ENCODE assay signal across 18 cellular contexts in genomic region chr3:87615506-87615905, GRCh38.
DNase-seq lines count a peak whose midpoint lies in the region; ATAC-seq, FAIRE-seq and TF ChIP-seq lines count a peak whose summit lies in the region.
"Had no signal": no experiment of that assay in that cellular context is flagged by ENCODE, and none has a peak within 500 bp of the region (broad histone marks: within the 10 kb centered on the region; RNA-seq: fewer than 3 reads in every experiment).

No MANE protein-coding gene starts in this region.

- no peak overlapping the region for H3K27ac Mint-ChIP-seq in H9
- H3K27ac Mint-ChIP-seq in activated T-helper 2 cell treated with anti-CD3 and anti-CD28 coated beads, Interferon-gamma antibody, Interleukin-2, Interleukin-4, amounts not matched to agents 10 μg/mL and 5 μg/mL and 100 μg/mL, durations not matched to agents 14 hours and 24 hours and 36 hours, result no peak overlapping the region
- H3K27ac Mint-ChIP-seq: CD4-positive, alpha-beta T cell had no signal

- FAIRE-seq in GM12878 (lab: Jason Lieb, UNC), result no peak
- FAIRE-seq: A549, D721Med, GM12891 had no signal

- H2AFZ ChIP-seq in H9 (ENCODE audit: low read length), result no peak overlapping the region
- no peak overlapping the region for H2AFZ ChIP-seq in GM12878 (ENCODE audit: control insufficient read depth, low read depth, low read length)
- H2AFZ ChIP-seq: GM23248 had no signal

- H3K4me3 ChIP-seq in GM12878 (no peak overlapping the region), gastrocnemius medialis (no peak overlapping the region)
- H3K4me3 ChIP-seq: A549, GM23248 had no signal

- H3K27ac ChIP-seq in H9 (ENCODE audit: insufficient read length, low read depth, low read length) (no peak overlapping the region), GM12878 (ENCODE audit: control insufficient read depth, insufficient read depth) (no peak overlapping the region), gastrocnemius medialis (no peak overlapping the region)
- H3K27ac ChIP-seq: 22Rv1, A549, C4-2B, GM23248 had no signal

- H3K36me3 ChIP-seq in GM12878 (ENCODE audit: control insufficient read depth in 2 of 2, insufficient read depth in 2 of 2, low read length in 1 of 2), result no peaks in the 10 kb centered on the region
- no peaks in the 10 kb centered on the region for H3K36me3 ChIP-seq in gastrocnemius medialis

- H3K23me2 ChIP-seq in H9 (ENCODE audit: insufficient read length, low read depth, low read length, poor library complexity, severe bottlenecking), result no peaks in the 10 kb centered on the region

- ATAC-seq in GM12878 (no peak), gastrocnemius medialis (no peak)
- ATAC-seq: A549 had no signal

- POLR2A ChIA-PET in GM12878 (lab: Charles Lee), result no interaction called here

- H3K36me3 Mint-ChIP-seq in H9 (ENCODE audit: insufficient read depth in 1 of 3, low read depth in 3 of 3), result peaks cover 12 to 29% (median 25%) of the 10 kb centered on the region in 3 experiments
- H3K36me3 Mint-ChIP-seq in activated T-helper 2 cell treated with anti-CD3 and anti-CD28 coated beads, Interferon-gamma antibody, Interleukin-2, Interleukin-4, amounts not matched to agents 10 μg/mL and 5 μg/mL and 100 μg/mL, durations not matched to agents 14 hours and 24 hours and 36 hours (ENCODE audit: low read depth), result no peaks in the 10 kb centered on the region

- H3K4me2 ChIP-seq in H9 (ENCODE audit: insufficient read depth, insufficient read length, low read length) (no peak overlapping the region), GM12878 (ENCODE audit: control insufficient read depth, insufficient read depth) (no peak overlapping the region)
- H3K4me2 ChIP-seq: A549 had no signal

- H3K4me3 Mint-ChIP-seq in H9, result no peak overlapping the region
- H3K4me3 Mint-ChIP-seq in activated T-helper 2 cell treated with anti-CD3 and anti-CD28 coated beads, Interferon-gamma antibody, Interleukin-2, Interleukin-4, amounts not matched to agents 10 μg/mL and 5 μg/mL and 100 μg/mL, durations not matched to agents 14 hours and 24 hours and 36 hours (ENCODE audit: low read depth), result no peak overlapping the region
- H3K4me3 Mint-ChIP-seq: CD4-positive, alpha-beta T cell had no signal

- H4K91ac ChIP-seq in H9 (ENCODE audit: insufficient read length, low read depth, low read length), result no peak overlapping the region

- in situ Hi-C loops in GM12878 (cut with MboI) (no loop called here), gastrocnemius medialis (cut with MboI; ENCODE audit: low sequenced_read_pairs in 4 of 4) (no loop called here)

- H2BK5ac ChIP-seq in H9 (ENCODE audit: insufficient read length, low read length), result no peak overlapping the region

- peak overlapping the region; percentile 77 for H4K8ac ChIP-seq in H9 (replicated peaks; ENCODE audit: insufficient read length, low read depth, low read length)

- H3K79me2 ChIP-seq in H9 (ENCODE audit: insufficient read depth, low read length), result no peaks in the 10 kb centered on the region; the same call in 1 of the 2 replicates
- no peaks in the 10 kb centered on the region for H3K79me2 ChIP-seq in GM12878 (ENCODE audit: control insufficient read depth, insufficient read depth, low read length)

- TF ChIP-seq RAD21 in GM12878 (IDR thresholded peaks at IDR 0.05; ENCODE audit: insufficient read depth, low read depth, low read length), result no peak

- H3K4me1 Mint-ChIP-seq in H9, result no peaks in the 10 kb centered on the region
- H3K4me1 Mint-ChIP-seq in activated T-helper 2 cell treated with anti-CD3 and anti-CD28 coated beads, Interferon-gamma antibody, Interleukin-2, Interleukin-4, amounts not matched to agents 10 μg/mL and 5 μg/mL and 100 μg/mL, durations not matched to agents 14 hours and 24 hours and 36 hours (ENCODE audit: low read depth), result no peaks in the 10 kb centered on the region

- no peak overlapping the region for H3K18ac ChIP-seq in H9 (ENCODE audit: insufficient read length, low read depth, low read length)

- H3K4ac ChIP-seq in H9 (ENCODE audit: low read depth, low read length), result no peak overlapping the region

- H2BK15ac ChIP-seq in H9 (ENCODE audit: low read depth, low read length), result no peak overlapping the region

- H2BK12ac ChIP-seq in H9 (ENCODE audit: insufficient read length, low read depth, low read length), result no peak overlapping the region

- H4K5ac ChIP-seq in H9 (ENCODE audit: insufficient read length, low read depth, low read length), result no peak overlapping the region

- H3K9me3 ChIP-seq in H9 (ENCODE audit: control insufficient read depth, low read depth, low read length) (peaks cover 13% of the 10 kb centered on the region), GM12878 (replicated peaks; ENCODE audit: control insufficient read depth, insufficient read depth, low read length) (peaks cover 2% of the 10 kb centered on the region; the same call in 1 of the 3 replicates), gastrocnemius medialis (no peaks in the 10 kb centered on the region)
- H3K9me3 ChIP-seq: Caco-2 had no signal

- WGBS in H9 (ENCODE audit: extremely low coverage, insufficient read length, low lambda C conversion rate), result no CpG with 5 or more reads among the region's 4 CpGs
- 43% methylated on average over 4 of the region's 4 CpGs for WGBS in GM12878 (ENCODE audit: insufficient coverage, insufficient replicate concordance, low lambda C conversion rate, missing lambda C conversion rate)

- RAD21 ChIA-PET in GM12878 (lab: Charles Lee; ENCODE audit: unreplicated experiment), result no interaction called here

- no peak overlapping the region for H2BK120ac ChIP-seq in H9 (ENCODE audit: low read depth, low read length, poor library complexity, severe bottlenecking)

- SMC1A ChIA-PET in GM12878 (lab: Charles Lee; ENCODE audit: uncharacterized antibody, unreplicated experiment), result no interaction called here

- no peaks in the 10 kb centered on the region for H3K4me1 ChIP-seq in H9 (ENCODE audit: insufficient read depth, low read length)
- no peaks in the 10 kb centered on the region for H3K4me1 ChIP-seq in GM12878 (ENCODE audit: control insufficient read depth, insufficient read depth, low read length)
- no peaks in the 10 kb centered on the region for H3K4me1 ChIP-seq in gastrocnemius medialis
- H3K4me1 ChIP-seq: A549, Caco-2 had no signal

- no peak for TF ChIP-seq CTCF in H9 (conservative IDR thresholded peaks at IDR 0.05)
- TF ChIP-seq CTCF in GM12878 (IDR thresholded peaks at IDR 0.05 in 2 of 3, conservative IDR thresholded peaks at IDR 0.05 in 1 of 3; ENCODE audit: control insufficient read depth in 2 of 3, extremely low read depth in 1 of 3, insufficient read depth in 1 of 3, low read depth in 3 of 3, low read length in 3 of 3), result no peak
- TF ChIP-seq CTCF in gastrocnemius medialis (IDR thresholded peaks at IDR 0.05 in 4 of 5, conservative IDR thresholded peaks at IDR 0.05 in 1 of 5), result no peak

- no peak overlapping the region for H3T11ph ChIP-seq in H9 (ENCODE audit: low read length)

- TF ChIP-seq EP300 in GM12878 (IDR thresholded peaks at IDR 0.05; ENCODE audit: borderline replicate concordance in 1 of 2, control insufficient read depth in 1 of 2, low read depth in 2 of 2, low read length in 2 of 2), result no peak

- no peak overlapping the region for H3K14ac ChIP-seq in H9 (ENCODE audit: insufficient read depth, low read length)

- DNase-seq in DMS53 (lab: John Stamatoyannopoulos, UW) (peak; percentile 2), DMS53 treated with DMSO at 0.1 percent for 48 hours (lab: John Stamatoyannopoulos, UW; ENCODE audit: unreplicated experiment) (no peak), H9 (no peak), GM12878 (ENCODE audit: low read depth, low spot score) (no peak), gastrocnemius medialis (no peak)
- DNase-seq in activated CD8-positive, alpha-beta memory T cell treated with anti-CD3 and anti-CD28 coated beads for 24 hours, result no peak
- no peak for DNase-seq in activated T-helper 2 cell treated with anti-CD3 and anti-CD28 coated beads, Interferon-gamma antibody, Interleukin-2, Interleukin-4, amounts not matched to agents 10 μg/mL and 5 μg/mL and 100 μg/mL, durations not matched to agents 14 hours and 24 hours and 36 hours (ENCODE audit: low spot score)
- DNase-seq: AML-193; Caco-2; CD4-positive, alpha-beta T cell; DMS79 treated with DMSO at 0.1 percent for 48 hours; GM23248; H7 had no signal

- no TSS peak for BruUV-seq in GM12878 (replicated peaks; lab: Mats Ljungman, UMichigan)

- intact Hi-C loops in GM12878 (cut with micrococcal nuclease; ENCODE audit: unreplicated experiment), result no loop called here
- intact Hi-C loops in activated T-helper 2 cell treated with anti-CD3 and anti-CD28 coated beads, Interferon-gamma antibody, Interleukin-2, Interleukin-4, amounts not matched to agents 10 μg/mL and 5 μg/mL and 100 μg/mL, durations not matched to agents 14 hours and 24 hours and 36 hours (cut with micrococcal nuclease), result no loop called here
- intact Hi-C loops in gastrocnemius medialis (cut with DNase I; ENCODE audit: low total_unique reads), result no loop called here

- CTCF ChIA-PET in GM12878 (lab: Yijun Ruan, JAX), result no interaction called here

- no peak overlapping the region for H3K56ac ChIP-seq in H9 (ENCODE audit: insufficient read length, low read depth, low read length)

- H3K23ac ChIP-seq in H9 (ENCODE audit: insufficient read length, low read depth, low read length), result no peak overlapping the region

- H3K27me3 Mint-ChIP-seq in H9 (ENCODE audit: low read depth), result no peaks in the 10 kb centered on the region
- no peaks in the 10 kb centered on the region for H3K27me3 Mint-ChIP-seq in activated T-helper 2 cell treated with anti-CD3 and anti-CD28 coated beads, Interferon-gamma antibody, Interleukin-2, Interleukin-4, amounts not matched to agents 10 μg/mL and 5 μg/mL and 100 μg/mL, durations not matched to agents 14 hours and 24 hours and 36 hours (ENCODE audit: low read depth)
- H3K27me3 Mint-ChIP-seq: CD4-positive, alpha-beta T cell had no signal

- no peak overlapping the region for H2BK20ac ChIP-seq in H9 (ENCODE audit: low read depth, low read length, poor library complexity, severe bottlenecking)

- H3K79me1 ChIP-seq in H9 (ENCODE audit: insufficient read depth, low read depth, low read length, poor library complexity, severe bottlenecking), result no peaks in the 10 kb centered on the region

- no peak overlapping the region for H2AK5ac ChIP-seq in H9 (ENCODE audit: insufficient read length, low read length)

- H3K9me3 Mint-ChIP-seq in H9, result peaks cover 28 to 36% of the 10 kb centered on the region in 2 experiments
- H3K9me3 Mint-ChIP-seq in activated T-helper 2 cell treated with anti-CD3 and anti-CD28 coated beads, Interferon-gamma antibody, Interleukin-2, Interleukin-4, amounts not matched to agents 10 μg/mL and 5 μg/mL and 100 μg/mL, durations not matched to agents 14 hours and 24 hours and 36 hours, result peaks cover 21% of the 10 kb centered on the region

- H3K27me3 ChIP-seq in H9 (ENCODE audit: insufficient read depth, low read length) (no peaks in the 10 kb centered on the region), GM12878 (replicated peaks in 1 of 2; ENCODE audit: control insufficient read depth in 2 of 2, insufficient read depth in 2 of 2, low read length in 1 of 2) (no peaks in the 10 kb centered on the region), gastrocnemius medialis (no peaks in the 10 kb centered on the region)

- TF ChIP-seq POLR2A in GM12878 (IDR thresholded peaks at IDR 0.05; ENCODE audit: low read depth, low read length), result no peak
- TF ChIP-seq POLR2A in gastrocnemius medialis (IDR thresholded peaks at IDR 0.05), result no peak

- H3K9ac ChIP-seq in H9 (ENCODE audit: extremely low read depth, insufficient read length, low read length) (no peak overlapping the region), GM12878 (ENCODE audit: control insufficient read depth, insufficient read depth, low read length) (no peak overlapping the region)
- H3K9ac ChIP-seq: GM23248 had no signal

- H4K20me1 ChIP-seq in H9 (ENCODE audit: control insufficient read depth, insufficient read depth, insufficient read length) (no peaks in the 10 kb centered on the region), GM12878 (ENCODE audit: control insufficient read depth, insufficient read depth) (no peaks in the 10 kb centered on the region)
